In genomic region chr6:100730581-100730980, GRCh38 we compare ENCODE assay signal across 13 cellular contexts.
"Had no signal": no experiment of that assay in that cellular context is flagged by ENCODE, and none has a peak within 500 bp of the region (broad histone marks: within the 10 kb centered on the region; RNA-seq: fewer than 3 reads in every experiment).

No MANE protein-coding gene starts in this region.

- H3K27me3 Mint-ChIP-seq: activated B cell treated with CpG ODN at 0.5 μM for 24 hours; activated CD4-positive, alpha-beta T cell treated with anti-CD3 and anti-CD28 coated beads, Interleukin-2, amount 10 ng/mL, durations not matched to agents 24 days and 14 days; activated naive CD4-positive, alpha-beta T cell treated with anti-CD3 and anti-CD28 coated beads, Interleukin-2, amount 10 ng/mL, durations not matched to agents 7 days and 5 days; natural killer cell treated with Interleukin-12 subunit alpha and Interleukin-12 subunit beta and Interleukin-15 and Interleukin-18, amount 100 ng/mL, for 72 hours; stimulated activated naive CD8-positive, alpha-beta T cell treated with anti-CD3 and anti-CD28 coated beads, Interleukin-15, Interleukin-2, amounts not matched to agents 100 ng/mL and 50 ng/mL, for 24 hours had no signal

- H3K27me3 ChIP-seq: adrenal gland, foreskin keratinocyte, sigmoid colon, upper lobe of right lung had no signal

- H3K27ac ChIP-seq: adrenal gland, foreskin keratinocyte, sigmoid colon, upper lobe of right lung had no signal

- H3K4me3 ChIP-seq: adrenal gland, sigmoid colon, upper lobe of right lung had no signal

- DNase-seq: activated B cell treated with CpG ODN at 0.5 μM for 24 hours; activated CD4-positive, alpha-beta T cell treated with anti-CD3 and anti-CD28 coated beads, Interleukin-2, amount 10 ng/mL, durations not matched to agents 24 days and 14 days; activated naive CD4-positive, alpha-beta T cell treated with anti-CD3 and anti-CD28 coated beads, Interleukin-2, amount 10 ng/mL, durations not matched to agents 7 days and 5 days; adrenal gland; foreskin keratinocyte; head of caudate nucleus; sigmoid colon; stimulated activated CD4-positive, alpha-beta T cell treated with anti-CD3 and anti-CD28 coated beads, Interleukin-2, amount 100 ng/mL, for 48 hours; stimulated activated CD8-positive, alpha-beta memory T cell treated with anti-CD3 and anti-CD28 coated beads, Interleukin-4, amount 100 ng/mL, for 48 hours; upper lobe of right lung had no signal

- H3K4me1 Mint-ChIP-seq: activated CD4-positive, alpha-beta T cell treated with anti-CD3 and anti-CD28 coated beads, Interleukin-2, amount 10 ng/mL, durations not matched to agents 24 days and 14 days; activated naive CD4-positive, alpha-beta T cell treated with anti-CD3 and anti-CD28 coated beads, Interleukin-2, amount 10 ng/mL, durations not matched to agents 7 days and 5 days had no signal

- H3K9me3 Mint-ChIP-seq: activated B cell treated with CpG ODN at 0.5 μM for 24 hours; activated CD4-positive, alpha-beta T cell treated with anti-CD3 and anti-CD28 coated beads, Interleukin-2, amount 10 ng/mL, durations not matched to agents 24 days and 14 days; activated naive CD4-positive, alpha-beta T cell treated with anti-CD3 and anti-CD28 coated beads, Interleukin-2, amount 10 ng/mL, durations not matched to agents 7 days and 5 days; natural killer cell treated with Interleukin-12 subunit alpha and Interleukin-12 subunit beta and Interleukin-15 and Interleukin-18, amount 100 ng/mL, for 72 hours; stimulated activated naive CD8-positive, alpha-beta T cell treated with anti-CD3 and anti-CD28 coated beads, Interleukin-15, Interleukin-2, amounts not matched to agents 100 ng/mL and 50 ng/mL, for 24 hours had no signal

- H3K9me3 ChIP-seq: adrenal gland, sigmoid colon, upper lobe of right lung had no signal

- H3K4me3 Mint-ChIP-seq: activated B cell treated with CpG ODN at 0.5 μM for 24 hours; activated CD4-positive, alpha-beta T cell treated with anti-CD3 and anti-CD28 coated beads, Interleukin-2, amount 10 ng/mL, durations not matched to agents 24 days and 14 days; activated naive CD4-positive, alpha-beta T cell treated with anti-CD3 and anti-CD28 coated beads, Interleukin-2, amount 10 ng/mL, durations not matched to agents 7 days and 5 days; natural killer cell treated with Interleukin-12 subunit alpha and Interleukin-12 subunit beta and Interleukin-15 and Interleukin-18, amount 100 ng/mL, for 72 hours; stimulated activated naive CD8-positive, alpha-beta T cell treated with anti-CD3 and anti-CD28 coated beads, Interleukin-15, Interleukin-2, amounts not matched to agents 100 ng/mL and 50 ng/mL, for 24 hours had no signal

- ATAC-seq: foreskin keratinocyte; left lobe of liver; natural killer cell treated with Interleukin-12 subunit alpha and Interleukin-12 subunit beta and Interleukin-15 and Interleukin-18, amount 100 ng/mL, for 72 hours; upper lobe of right lung had no signal

- H3K36me3 ChIP-seq: adrenal gland, sigmoid colon, upper lobe of right lung had no signal
